In the genomic region with DNA sequence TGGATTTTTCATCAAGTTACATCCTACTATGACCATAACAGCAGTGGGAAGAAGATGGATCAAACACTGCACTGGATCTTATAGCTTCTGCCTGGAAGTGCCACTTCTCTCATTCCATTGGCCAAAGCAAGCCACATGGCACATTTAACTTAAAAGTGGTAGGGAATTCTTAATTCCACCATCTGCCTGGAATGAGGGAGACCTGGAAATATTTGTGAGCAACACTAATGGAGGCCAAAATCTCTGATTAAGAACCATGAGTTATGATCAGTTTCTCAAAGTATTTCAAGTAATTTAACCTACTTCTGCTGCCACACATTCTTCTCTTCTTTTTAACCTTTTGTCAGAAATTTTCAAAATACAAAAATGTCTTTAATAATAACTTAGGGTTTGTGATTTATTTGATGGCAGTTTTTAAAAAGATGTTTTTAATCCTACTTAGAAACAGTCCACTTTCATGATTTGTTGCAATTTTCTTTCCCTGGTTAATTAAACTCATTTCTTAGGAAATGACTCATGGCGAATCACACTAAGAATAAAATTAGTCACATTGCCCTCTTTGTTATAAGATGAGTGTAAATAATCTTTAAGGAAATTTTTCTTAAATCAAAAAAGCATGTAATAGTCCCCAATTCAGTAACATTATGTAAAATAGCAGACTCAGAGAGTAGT, we compare ENCODE assay signal across 3 cellular contexts.
TF ChIP-seq lines count a peak whose summit lies in the region.

No MANE protein-coding gene starts in this region.

TF ChIP-seq in SK-N-SH, 30 proteins besides CTCF, POLR2A, EP300 and RAD21:
- TF ChIP-seq NRF1 (IDR thresholded peaks at IDR 0.05; ENCODE audit: low read depth, low read length) (no peak), TCF12 (IDR thresholded peaks at IDR 0.05) (no peak; the same call in 1 of the 2 replicates), TEAD4 (IDR thresholded peaks at IDR 0.05; ENCODE audit: borderline replicate concordance, insufficient read depth) (no peak), ELF1 (IDR thresholded peaks at IDR 0.05) (no peak)
- TF ChIP-seq, protein P1, sequence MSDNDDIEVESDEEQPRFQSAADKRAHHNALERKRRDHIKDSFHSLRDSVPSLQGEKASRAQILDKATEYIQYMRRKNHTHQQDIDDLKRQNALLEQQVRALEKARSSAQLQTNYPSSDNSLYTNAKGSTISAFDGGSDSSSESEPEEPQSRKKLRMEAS (IDR thresholded peaks at IDR 0.05; ENCODE audit: low read depth): no peak
- TF ChIP-seq, protein P2, sequence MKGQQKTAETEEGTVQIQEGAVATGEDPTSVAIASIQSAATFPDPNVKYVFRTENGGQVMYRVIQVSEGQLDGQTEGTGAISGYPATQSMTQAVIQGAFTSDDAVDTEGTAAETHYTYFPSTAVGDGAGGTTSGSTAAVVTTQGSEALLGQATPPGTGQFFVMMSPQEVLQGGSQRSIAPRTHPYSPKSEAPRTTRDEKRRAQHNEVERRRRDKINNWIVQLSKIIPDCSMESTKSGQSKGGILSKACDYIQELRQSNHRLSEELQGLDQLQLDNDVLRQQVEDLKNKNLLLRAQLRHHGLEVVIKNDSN (IDR thresholded peaks at IDR 0.05; ENCODE audit: borderline replicate concordance, low read depth): 0 out of 2 replicates have a peak, but pooled peaks have one; percentile 26

TF ChIP-seq in SK-N-SH treated with all-trans-retinoic acid at 6 μM for 48 hours, 23 proteins besides CTCF, POLR2A, EP300 and RAD21:
- TF ChIP-seq ZNF8 (CRISPR knock-in tag; IDR thresholded peaks at IDR 0.05): no peak
- no peak for TF ChIP-seq RARB (CRISPR knock-in tag; IDR thresholded peaks at IDR 0.05)

TF ChIP-seq in IMR-90, 13 proteins besides CTCF, POLR2A, EP300 and RAD21:
- TF ChIP-seq RCOR1 (IDR thresholded peaks at IDR 0.05; ENCODE audit: insufficient replicate concordance, low read length): no peak
- no peak for TF ChIP-seq CHD1 (IDR thresholded peaks at IDR 0.05; ENCODE audit: low read depth, low read length)
- TF ChIP-seq MAZ (IDR thresholded peaks at IDR 0.05; ENCODE audit: borderline replicate concordance, low read depth, low read length): no peak
- no peak for TF ChIP-seq FOS (IDR thresholded peaks at IDR 0.05; ENCODE audit: low read depth, low read length)
- no peak for TF ChIP-seq SMC3 (IDR thresholded peaks at IDR 0.05; ENCODE audit: low read depth, low read length)
- no peak for TF ChIP-seq MXI1 (IDR thresholded peaks at IDR 0.05; ENCODE audit: borderline replicate concordance, low read depth, low read length)
- no peak for TF ChIP-seq NFE2L2 (IDR thresholded peaks at IDR 0.05; ENCODE audit: low read depth, low read length)
